In the genomic region with DNA sequence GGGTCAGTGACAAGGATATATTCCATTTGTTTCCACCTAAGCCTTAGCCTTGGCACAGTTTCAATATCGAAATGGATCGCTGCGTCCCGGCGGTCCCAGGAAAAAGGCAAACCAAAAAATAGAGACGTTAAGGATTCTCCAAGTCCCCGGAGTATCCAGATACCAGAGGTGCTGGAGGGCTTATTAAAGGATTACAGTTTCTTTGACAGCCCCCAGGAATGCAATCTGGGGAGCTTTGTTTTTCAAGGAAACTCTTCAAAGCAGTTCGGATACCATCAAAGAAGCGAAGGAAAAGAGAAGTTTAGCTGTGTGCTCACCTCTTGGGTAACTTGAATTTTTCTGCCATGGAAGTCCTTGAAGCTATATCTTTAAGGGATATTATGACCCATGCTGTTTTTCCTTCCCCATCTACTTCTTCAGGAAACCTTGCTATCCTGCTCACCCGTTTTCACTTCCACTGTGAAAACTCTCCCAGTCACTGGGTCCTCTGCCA, we compare ENCODE assay signal across 12 cellular contexts. TPM values are rescaled to one million over a fixed set of nuclear protein-coding genes. Genes with fewer than 3 reads are reported as not detected.
DNase-seq lines count a peak whose midpoint lies in the region; ATAC-seq, FAIRE-seq and TF ChIP-seq lines count a peak whose summit lies in the region.
"Had no signal": no experiment of that assay in that cellular context is flagged by ENCODE, and none has a peak within 500 bp of the region (broad histone marks: within the 10 kb centered on the region; RNA-seq: fewer than 3 reads in every experiment).

No MANE protein-coding gene starts in this region.

- H3K4me1 ChIP-seq in left ventricle myocardium inferior (peaks cover 13% of the 10 kb centered on the region), right atrium auricular region (peaks cover 0 to 10% of the 10 kb centered on the region in 2 donors), H1 (replicated peaks in 1 of 4; ENCODE audit: control insufficient read depth in 3 of 4, insufficient read depth in 4 of 4, low read length in 3 of 4) (peaks cover 0 to 2% (median 0%) of the 10 kb centered on the region in 4 experiments; a peak in 2 of 7 replicates), mesodermal cell (ENCODE audit: control insufficient read depth, insufficient read depth, low read length, poor library complexity, severe bottlenecking) (peaks cover 4% of the 10 kb centered on the region)

- no peak overlapping the region for H2BK15ac ChIP-seq in H1 (ENCODE audit: low read length)

- H2AFZ ChIP-seq in H1 (ENCODE audit: low read length), result peak overlapping the region; percentile 66; the same call in 1 of the 2 replicates

- H3K27ac Mint-ChIP-seq in type B pancreatic cell, result no peak overlapping the region
- no peak overlapping the region for H3K27ac Mint-ChIP-seq in activated T-cell treated with anti-CD3 and anti-CD28 coated beads, Interleukin-2, amount 50 U/mL, for 24 hours
- H3K27ac Mint-ChIP-seq: activated CD8-positive, alpha-beta memory T cell treated with anti-CD3 and anti-CD28 coated beads, Interleukin-2, amount 10 ng/mL, durations not matched to agents 7 days and 5 days had no signal

- H3K23ac ChIP-seq in H1 (ENCODE audit: insufficient read length), result no peak overlapping the region

- POLR2A ChIA-PET in H1 (lab: Charles Lee; ENCODE audit: partially characterized antibody), result no interaction called here

- H3K36me3 Mint-ChIP-seq in type B pancreatic cell, result no peaks in the 10 kb centered on the region
- no peaks in the 10 kb centered on the region for H3K36me3 Mint-ChIP-seq in activated T-cell treated with anti-CD3 and anti-CD28 coated beads, Interleukin-2, amount 50 U/mL, for 24 hours (ENCODE audit: low read depth)

- H3K79me1 ChIP-seq in H1 (ENCODE audit: low read depth, low read length), result no peaks in the 10 kb centered on the region

- H3K4me3 ChIP-seq in left ventricle myocardium inferior (peak overlapping the region; percentile 65), right atrium auricular region (peak overlapping the region in 1 of 2 donors; percentile 47), H1 (ENCODE audit: extremely low read depth in 1 of 4, insufficient read depth in 2 of 4, low read depth in 3 of 4, low read length in 4 of 4) (peak overlapping the region; percentile 32 to 66 (median 41)), mesodermal cell (ENCODE audit: extremely low read depth, insufficient read depth, low read length, poor library complexity, severe bottlenecking) (peak overlapping the region; percentile 42)

- H3K4ac ChIP-seq in H1 (replicated peaks; ENCODE audit: insufficient read length, low read depth, low read length), result peak overlapping the region; percentile 15

- intact Hi-C loops in left ventricle myocardium inferior (cut with micrococcal nuclease), result no loop called here

- H3K27me3 Mint-ChIP-seq in type B pancreatic cell, result peaks cover 78% of the 10 kb centered on the region
- H3K27me3 Mint-ChIP-seq in activated T-cell treated with anti-CD3 and anti-CD28 coated beads, Interleukin-2, amount 50 U/mL, for 24 hours, result peaks cover 55% of the 10 kb centered on the region

- H2AK5ac ChIP-seq in H1 (ENCODE audit: low read depth, low read length), result no peak overlapping the region

- no peak for TF ChIP-seq EP300 in H1 (IDR thresholded peaks at IDR 0.05; ENCODE audit: borderline replicate concordance in 1 of 2, low read depth in 2 of 2, low read length in 2 of 2)

- no peaks in the 10 kb centered on the region for H3K9me3 Mint-ChIP-seq in type B pancreatic cell
- H3K9me3 Mint-ChIP-seq in activated T-cell treated with anti-CD3 and anti-CD28 coated beads, Interleukin-2, amount 50 U/mL, for 24 hours, result peaks cover 22% of the 10 kb centered on the region

- H2BK120ac ChIP-seq in H1 (replicated peaks; ENCODE audit: low read depth, low read length), result no peak overlapping the region

- H2BK5ac ChIP-seq in H1 (ENCODE audit: low read depth, low read length), result peak overlapping the region; percentile 3; the same call in 1 of the 2 replicates

- no peak overlapping the region for H3K18ac ChIP-seq in H1 (ENCODE audit: extremely low read depth, low read length)

- H3K79me2 ChIP-seq in H1 (ENCODE audit: control insufficient read depth in 1 of 2, insufficient read depth in 2 of 2, low read length in 2 of 2), result no peaks in the 10 kb centered on the region

- no peak for ATAC-seq in HG03025 (IDR thresholded peaks at IDR 0.05; ENCODE audit: low FRiP score, unreplicated experiment)

- DNase-seq in left ventricle myocardium inferior, result no peak
- no peak for DNase-seq in right atrium auricular region (ENCODE audit: low spot score)
- DNase-seq in H1 (ENCODE audit: low read depth in 1 of 2, low spot score in 2 of 2), result no peak
- DNase-seq in type B pancreatic cell (ENCODE audit: extremely low spot score, unreplicated experiment), result no peak
- DNase-seq in activated T-cell treated with anti-CD3 and anti-CD28 coated beads, Interleukin-2, amount 50 U/mL, for 24 hours, result no peak
- DNase-seq in NCI-H1436 (lab: John Stamatoyannopoulos, UW), result no peak
- DNase-seq: activated CD8-positive, alpha-beta memory T cell treated with anti-CD3 and anti-CD28 coated beads, Interleukin-2, amount 10 ng/mL, durations not matched to agents 7 days and 5 days; NCI-H446 treated with DMSO at 0.1 percent for 48 hours had no signal

- WGBS in H1 (ENCODE audit: extremely low coverage in 1 of 2, insufficient coverage in 1 of 2, insufficient read length in 1 of 2, insufficient replicate concordance in 2 of 2, low coverage in 1 of 2, low lambda C conversion rate in 2 of 2, missing lambda C conversion rate in 1 of 2), 2 experiments, result 61% methylated on average over 10 of the region's 10 CpGs; no CpG with 5 or more reads in 1 of the 2 experiments
- WGBS in mesodermal cell (ENCODE audit: insufficient coverage in 2 of 2), 2 experiments, result 45 to 56% methylated on average over 7 to 10 of the region's 10 CpGs

- H3K4me3 Mint-ChIP-seq in type B pancreatic cell, result peak overlapping the region; percentile 75
- no peak overlapping the region for H3K4me3 Mint-ChIP-seq in activated T-cell treated with anti-CD3 and anti-CD28 coated beads, Interleukin-2, amount 50 U/mL, for 24 hours
- H3K4me3 Mint-ChIP-seq: activated CD8-positive, alpha-beta memory T cell treated with anti-CD3 and anti-CD28 coated beads, Interleukin-2, amount 10 ng/mL, durations not matched to agents 7 days and 5 days had no signal

- H3K36me3 ChIP-seq in left ventricle myocardium inferior, result no peaks in the 10 kb centered on the region
- H3K36me3 ChIP-seq in right atrium auricular region, result no peaks in the 10 kb centered on the region
- H3K36me3 ChIP-seq in H1 (ENCODE audit: control insufficient read depth in 2 of 4, insufficient read depth in 4 of 4, low read length in 3 of 4), result no peaks in the 10 kb centered on the region
- no peaks in the 10 kb centered on the region for H3K36me3 ChIP-seq in mesodermal cell (ENCODE audit: control insufficient read depth, insufficient read depth, low read length)

- no peak for TF ChIP-seq CTCF in left ventricle myocardium inferior (IDR thresholded peaks at IDR 0.05; ENCODE audit: borderline replicate concordance)
- TF ChIP-seq CTCF in right atrium auricular region (IDR thresholded peaks at IDR 0.05), result no peak
- no peak for TF ChIP-seq CTCF in H1 (IDR thresholded peaks at IDR 0.05; ENCODE audit: control extremely low read depth in 1 of 3, insufficient read depth in 1 of 3, low read depth in 1 of 3, low read length in 3 of 3)
- TF ChIP-seq CTCF in type B pancreatic cell (conservative IDR thresholded peaks at IDR 0.05), result no peak

- CTCF ChIA-PET in H1 (lab: Charles Lee; ENCODE audit: partially characterized antibody), result interaction anchor here (1.7 to 2.9 kb wide), 3 partner anchors 66 to 507 kb away, joined by 5 to 10 read pairs (median 6); no protein-coding TSS in a partner anchor

- H3K9me3 ChIP-seq in left ventricle myocardium inferior (replicated peaks), result no peaks in the 10 kb centered on the region
- no peaks in the 10 kb centered on the region for H3K9me3 ChIP-seq in right atrium auricular region
- no peaks in the 10 kb centered on the region for H3K9me3 ChIP-seq in H1 (ENCODE audit: insufficient read depth in 2 of 2, low read depth in 1 of 2, low read length in 1 of 2)
- no peaks in the 10 kb centered on the region for H3K9me3 ChIP-seq in mesodermal cell (ENCODE audit: control insufficient read depth, low read length)

- H3K56ac ChIP-seq in H1 (replicated peaks; ENCODE audit: insufficient read length, low read depth, low read length), result no peak overlapping the region

- H3K4me2 ChIP-seq in H1 (ENCODE audit: insufficient read depth in 1 of 2, low read depth in 2 of 2, low read length in 2 of 2), result peak overlapping the region; percentile 88 to 91

- no peak overlapping the region for H3K14ac ChIP-seq in H1 (ENCODE audit: insufficient read length)

- H3K23me2 ChIP-seq in H1 (ENCODE audit: low read depth, low read length), result peaks cover 13% of the 10 kb centered on the region; the same call in 1 of the 2 replicates

- peaks cover 47% of the 10 kb centered on the region for H3K27me3 ChIP-seq in left ventricle myocardium inferior (ENCODE audit: low read depth)
- H3K27me3 ChIP-seq in right atrium auricular region, result no peaks in the 10 kb centered on the region
- peaks cover 9 to 32% (median 29%) of the 10 kb centered on the region in 4 experiments for H3K27me3 ChIP-seq in H1 (replicated peaks in 1 of 4; ENCODE audit: control insufficient read depth in 3 of 4, extremely low read depth in 1 of 4, insufficient read depth in 3 of 4, low read length in 3 of 4)

- no peak for TF ChIP-seq RAD21 in H1 (IDR thresholded peaks at IDR 0.05 in 1 of 2, conservative IDR thresholded peaks at IDR 0.05 in 1 of 2; ENCODE audit: low read depth in 2 of 2, low read length in 2 of 2)

- TF ChIP-seq POLR2A in H1 (IDR thresholded peaks at IDR 0.05; ENCODE audit: control extremely low read depth in 1 of 2, low read depth in 2 of 2, low read length in 2 of 2), result no peak

- H3K27ac ChIP-seq in left ventricle myocardium inferior (replicated peaks) (no peak overlapping the region), right atrium auricular region (no peak overlapping the region), H1 (ENCODE audit: low read depth, low read length) (no peak overlapping the region), mesodermal cell (ENCODE audit: low read depth, low read length, severe bottlenecking) (no peak overlapping the region)
- H3K27ac ChIP-seq: epithelial cell of prostate had no signal

- no peak for FAIRE-seq in H1 (lab: Jason Lieb, UNC)

- no peak overlapping the region for H2BK20ac ChIP-seq in H1 (ENCODE audit: low read length)

- no peak overlapping the region for H4K5ac ChIP-seq in H1 (ENCODE audit: insufficient read length, low read depth, low read length)

- no peak overlapping the region for H3K9ac ChIP-seq in H1 (replicated peaks in 1 of 4; ENCODE audit: extremely low read depth in 1 of 4, low read depth in 3 of 4, low read length in 3 of 4)

- no peak overlapping the region for H4K91ac ChIP-seq in H1 (replicated peaks; ENCODE audit: insufficient read length, low read length)

- no peak overlapping the region for H2BK12ac ChIP-seq in H1 (ENCODE audit: low read depth, low read length)

- no peak overlapping the region for H4K8ac ChIP-seq in H1 (ENCODE audit: extremely low read depth, insufficient read depth, low read length)

- H4K20me1 ChIP-seq in H1 (replicated peaks in 1 of 2; ENCODE audit: control insufficient read depth in 1 of 2, insufficient read depth in 2 of 2, low read length in 2 of 2), result no peaks in the 10 kb centered on the region

- peaks cover 12% of the 10 kb centered on the region for H3K4me1 Mint-ChIP-seq in type B pancreatic cell (ENCODE audit: unreplicated experiment)
- H3K4me1 Mint-ChIP-seq in activated T-cell treated with anti-CD3 and anti-CD28 coated beads, Interleukin-2, amount 50 U/mL, for 24 hours (ENCODE audit: low read depth), result peaks cover 7% of the 10 kb centered on the region

RNA-seq across cellular contexts. Expression of gene GPR83, which starts 0.6 kb away (rescaled TPM):
- total RNA-seq in left ventricle myocardium inferior (0.25 TPM), right atrium auricular region (under 1 TPM in 1 of 2 donors, not detected in 1; 0.12 TPM), type B pancreatic cell (ENCODE audit: low replicate concordance) (0.36 and 0.43 TPM in 2 replicates)
- total RNA-seq in H1 (2021; fragmentation: NEBNext Ultra II Directional; extraction: Animal tissue kit (Norgen Biotek cat#: 25700)), result 1.3 and 1.5 TPM in 2 replicates
- 0.30 and 0.49 TPM in 2 replicates for polyA plus RNA-seq in H1 (2011; rRNA removed)
- 0.32 TPM for polyA plus RNA-seq in H1 (2011; cell fraction: cytosol; rRNA removed)
- 1.0 TPM for polyA plus RNA-seq in H1 (2011; cell fraction: nucleus; rRNA removed)
- polyA plus RNA-seq in H1 (2012, experiment 1 of 2), result 0.18 to 0.42 TPM (median 0.33 TPM) in 4 replicates
- 0.21 TPM for polyA plus RNA-seq in H1 (2012, experiment 2 of 2)
- 1.9 TPM for polyA plus RNA-seq in H1 (2013, experiment 1 of 2)
- 2.2 TPM for polyA plus RNA-seq in H1 (2013, experiment 2 of 2)
- 0.73 and 0.98 TPM in 2 replicates for polyA minus RNA-seq in H1 (2011; rRNA and poly(A)+ RNA removed)
- polyA minus RNA-seq in H1 (2011; cell fraction: cytosol; rRNA and poly(A)+ RNA removed), result 0.37 TPM
- 1.2 TPM for polyA minus RNA-seq in H1 (2011; cell fraction: nucleus; rRNA and poly(A)+ RNA removed)
- 1.2 TPM for polyA plus RNA-seq in mesodermal cell (2013, experiment 1 of 2)
- 1.7 TPM for polyA plus RNA-seq in mesodermal cell (2013, experiment 2 of 2)
- total RNA-seq: Daoy had no signal
